ENCODE assay signal across 9 cellular contexts in genomic region chr15:68821898-68822380, GRCh38. TPM values are rescaled to one million over a fixed set of nuclear protein-coding genes. Genes with fewer than 3 reads are reported as not detected.
DNase-seq lines count a peak whose midpoint lies in the region; ATAC-seq, FAIRE-seq and TF ChIP-seq lines count a peak whose summit lies in the region.
"Had no signal": no experiment of that assay in that cellular context is flagged by ENCODE, and none has a peak within 500 bp of the region (broad histone marks: within the 10 kb centered on the region; RNA-seq: fewer than 3 reads in every experiment).

No MANE protein-coding gene starts in this region.

- intact Hi-C loops in Right ventricle myocardium superior (cut with DNase I) (loop anchor here (5.0 to 10.0 kb wide), 2 partner anchors 40 to 87 kb away; no protein-coding TSS in a partner anchor), pancreas (cut with DNase I) (loop anchor here in 1 of 3 donors (5.0 kb wide), 1 partner anchor 35 kb away; no protein-coding TSS in a partner anchor)

- 2 to 3% methylated on average over 13 of the region's 13 CpGs for WGBS in pancreas, 2 donors

- H3K4me3 ChIP-seq in right atrium auricular region (peak overlapping the region; percentile 89 to 95), SK-N-MC (peak overlapping the region; percentile 99), epithelial cell of esophagus (ENCODE audit: low read length) (peak overlapping the region; percentile 88), pancreas (peak overlapping the region; percentile 71 to 90 (median 86))

- H3K9me3 ChIP-seq in right atrium auricular region (no peaks in the 10 kb centered on the region), SK-N-MC (ENCODE audit: low read depth, low read length) (no peaks in the 10 kb centered on the region), pancreas (no peaks in the 10 kb centered on the region)

- TF ChIP-seq CTCF in right atrium auricular region (IDR thresholded peaks at IDR 0.05) (no peak), epithelial cell of esophagus (IDR thresholded peaks at IDR 0.05; ENCODE audit: insufficient read depth, low read depth, low read length, missing control alignments) (no peak), pancreas (IDR thresholded peaks at IDR 0.05) (no peak)

- peak overlapping the region; percentile 98 for H3K9ac ChIP-seq in SK-N-MC (ENCODE audit: insufficient read length)

- H3K4me1 ChIP-seq in right atrium auricular region (peaks cover 0 to 10% of the 10 kb centered on the region in 2 donors), pancreas (peaks cover 5 to 10% (median 10%) of the 10 kb centered on the region in 3 donors)
- H3K4me1 ChIP-seq: foreskin keratinocyte had no signal

- no peak for ATAC-seq in Right ventricle myocardium superior (ENCODE audit: poor library complexity)
- ATAC-seq in pancreas, result no peak
- ATAC-seq: foreskin keratinocyte had no signal

- H3K27me3 ChIP-seq in right atrium auricular region (no peaks in the 10 kb centered on the region), pancreas (no peaks in the 10 kb centered on the region)
- H3K27me3 ChIP-seq: foreskin keratinocyte had no signal

- FAIRE-seq in pancreas (lab: Jason Lieb, UNC), result peak; percentile 65

- H3K36me3 ChIP-seq in right atrium auricular region, result no peaks in the 10 kb centered on the region
- H3K36me3 ChIP-seq in SK-N-MC (ENCODE audit: insufficient read depth, low read length), result peaks cover 3% of the 10 kb centered on the region; the same call in 1 of the 2 replicates
- H3K36me3 ChIP-seq in pancreas, result no peaks in the 10 kb centered on the region

- H3K27ac ChIP-seq in right atrium auricular region, result peak overlapping the region; percentile 99 to 100
- peak overlapping the region; percentile 72; the same call in 1 of the 2 replicates for H3K27ac ChIP-seq in SK-N-MC
- H3K27ac ChIP-seq in pancreas, result peak overlapping the region; percentile 18 to 100 (median 98)
- H3K27ac ChIP-seq: foreskin keratinocyte had no signal

- DNase-seq in right atrium auricular region (ENCODE audit: low spot score) (no peak), Right ventricle myocardium superior (no peak), SK-N-MC (ENCODE audit: low read depth, low spot score) (no peak), epithelial cell of esophagus (ENCODE audit: low read depth) (peak; percentile 70), pancreas (peak in 1 of 6 donors; percentile 32), activated gamma-delta T cell (lab: John Stamatoyannopoulos, UW) (no peak), NCI-H510A (lab: John Stamatoyannopoulos, UW) (no peak), GM19240 (ENCODE audit: insufficient read length, low spot score) (no peak)

RNA-seq across cellular contexts. Expression of gene ANP32A, which starts 1.2 kb away (rescaled TPM):
- total RNA-seq in right atrium auricular region, result 10 to 100 TPM; 60.9 to 69.2 TPM
- total RNA-seq in Right ventricle myocardium superior, result 118 TPM
- total RNA-seq in pancreas, result 10 to 100 TPM; 26.9 to 64.3 (median 41.4) TPM
- polyA plus RNA-seq in pancreas, result 10 to 100 TPM; 26.0 to 42.3 TPM
